8 cellular contexts compared by ENCODE assay signal in the genomic region with DNA sequence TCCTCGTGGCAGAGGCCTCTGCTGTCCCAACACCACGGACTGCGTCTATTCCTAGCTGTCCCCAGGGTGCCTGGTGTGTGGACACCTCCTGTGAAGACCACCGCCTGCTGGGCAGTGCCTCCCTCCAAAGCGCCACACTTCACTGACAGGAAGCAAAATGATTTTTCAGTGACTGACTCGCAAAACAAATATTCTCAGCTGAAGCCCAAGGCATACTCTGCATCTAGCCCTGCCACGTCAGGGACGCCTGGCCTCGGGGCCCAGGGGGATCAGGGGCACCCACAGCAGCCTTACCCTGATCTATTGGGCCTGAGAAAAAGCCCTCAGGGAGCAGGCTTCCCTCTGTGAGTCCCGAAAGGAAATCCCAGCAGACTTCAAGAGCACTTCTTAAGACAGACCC. TPM values are rescaled to one million over a fixed set of nuclear protein-coding genes. Genes with fewer than 3 reads are reported as not detected.
DNase-seq lines count a peak whose midpoint lies in the region; ATAC-seq, FAIRE-seq and TF ChIP-seq lines count a peak whose summit lies in the region.

No MANE protein-coding gene starts in this region.

- peak overlapping the region; percentile 79 for H3K4me3 ChIP-seq in HUES48 (ENCODE audit: low read depth, low read length)
- H3K4me3 ChIP-seq in muscle layer of duodenum (ENCODE audit: low read depth in 1 of 2, low read length in 2 of 2), result peak overlapping the region; percentile 72 to 82
- peak overlapping the region in 1 of 2 donors; percentile 84 for H3K4me3 ChIP-seq in small intestine (ENCODE audit: low read depth in 1 of 2, low read length in 2 of 2)

- no peak overlapping the region for H3K9ac ChIP-seq in HUES48 (ENCODE audit: low read depth, low read length)

- peaks cover 7% of the 10 kb centered on the region for H3K27me3 Mint-ChIP-seq in brain

- peaks cover 7% of the 10 kb centered on the region for H3K4me1 ChIP-seq in HUES48 (ENCODE audit: control insufficient read depth, insufficient read depth, low read length)
- H3K4me1 ChIP-seq in muscle layer of duodenum (ENCODE audit: control insufficient read depth in 1 of 2, insufficient read depth in 2 of 2, low read length in 2 of 2), result peaks cover 12 to 61% of the 10 kb centered on the region in 2 donors
- H3K4me1 ChIP-seq in small intestine (ENCODE audit: control insufficient read depth in 2 of 2, insufficient read depth in 1 of 2, low read depth in 1 of 2, low read length in 1 of 2), result peaks cover 0 to 10% of the 10 kb centered on the region in 2 donors

- no peaks in the 10 kb centered on the region for H3K27me3 ChIP-seq in HUES48 (ENCODE audit: control insufficient read depth, insufficient read depth, low read length)
- no peaks in the 10 kb centered on the region for H3K27me3 ChIP-seq in muscle layer of duodenum (ENCODE audit: low read depth, low read length)
- H3K27me3 ChIP-seq in small intestine (ENCODE audit: control insufficient read depth in 2 of 2, insufficient read depth in 2 of 2, low read length in 2 of 2), result no peaks in the 10 kb centered on the region

- H3K9me3 Mint-ChIP-seq in brain, result peaks cover 7 to 9% (median 8%) of the 10 kb centered on the region in 5 experiments

- H3K9me3 ChIP-seq in HUES48 (ENCODE audit: control insufficient read depth, insufficient read depth, low read length) (peaks cover 7% of the 10 kb centered on the region; the same call in 1 of the 2 replicates), muscle layer of duodenum (ENCODE audit: control insufficient read depth in 1 of 2, low read length in 2 of 2) (no peaks in the 10 kb centered on the region), small intestine (ENCODE audit: control insufficient read depth, low read depth) (no peaks in the 10 kb centered on the region)

- peak; percentile 46 for DNase-seq in AG08396 (ENCODE audit: low spot score)
- no peak for DNase-seq in urothelium cell line (ENCODE audit: low spot score)
- no peak for DNase-seq in left colon
- DNase-seq in small intestine, result no peak

- intact Hi-C loops in left colon (cut with DNase I, micrococcal nuclease), result no loop called here

- peaks cover 43% of the 10 kb centered on the region for H3K36me3 ChIP-seq in HUES48 (ENCODE audit: control insufficient read depth, insufficient read depth, low read length)
- H3K36me3 ChIP-seq in muscle layer of duodenum (ENCODE audit: control insufficient read depth in 1 of 2, insufficient read depth in 2 of 2, low read length in 2 of 2), result peaks cover 19 to 27% of the 10 kb centered on the region in 2 donors
- H3K36me3 ChIP-seq in small intestine (ENCODE audit: control insufficient read depth in 2 of 2, insufficient read depth in 2 of 2, low read length in 2 of 2), result peaks cover 6 to 10% of the 10 kb centered on the region in 2 donors

- peak overlapping the region; percentile 78 to 94 (median 81) for H3K27ac Mint-ChIP-seq in brain

- H3K4me3 Mint-ChIP-seq in brain, result peak overlapping the region; percentile 88 to 93 (median 91)

- H3K27ac ChIP-seq in HUES48 (ENCODE audit: low read depth, low read length) (no peak overlapping the region), muscle layer of duodenum (ENCODE audit: low read length) (peak overlapping the region; percentile 56), small intestine (ENCODE audit: low read depth in 1 of 2, low read length in 1 of 2) (no peak overlapping the region)

- no peak for FAIRE-seq in urothelium cell line (lab: Jason Lieb, UNC)
- no peak for FAIRE-seq in small intestine (lab: Jason Lieb, UNC)

- ATAC-seq in left colon (no peak), HG03039 (IDR thresholded peaks at IDR 0.05; ENCODE audit: unreplicated experiment) (no peak)

- H3K4me1 Mint-ChIP-seq in brain, result peaks cover 55% of the 10 kb centered on the region

- WGBS in small intestine, 3 donors, result 55 to 65% (median 63%) methylated on average over 10 of the region's 10 CpGs

- peaks cover 57% of the 10 kb centered on the region for H3K36me3 Mint-ChIP-seq in brain

- TF ChIP-seq CTCF in brain (conservative IDR thresholded peaks at IDR 0.05), result no peak

RNA-seq across cellular contexts. Expression of a gene that starts 2.2 kb away (rescaled TPM):
- polyA plus RNA-seq in brain (ENCODE audit: insufficient read depth, low read depth, low replicate concordance), result 22.4 TPM
- total RNA-seq in left colon, result 10 to 100 TPM; 32.9 to 34.9 TPM
- 10 to 100 TPM; 18.5 to 28.4 (median 19.5) TPM for polyA plus RNA-seq in small intestine

RNA-seq across cellular contexts. Expression of a gene that starts 28.2 kb away (rescaled TPM):
- 10.0 TPM for polyA plus RNA-seq in brain (ENCODE audit: insufficient read depth, low read depth, low replicate concordance)
- 10 to 100 TPM; 16.9 to 19.5 TPM for total RNA-seq in left colon
- 1 to 10 TPM; 3.2 to 7.8 (median 3.4) TPM for polyA plus RNA-seq in small intestine
